Comparison of ENCODE assay signal across 26 cellular contexts in the genomic region with DNA sequence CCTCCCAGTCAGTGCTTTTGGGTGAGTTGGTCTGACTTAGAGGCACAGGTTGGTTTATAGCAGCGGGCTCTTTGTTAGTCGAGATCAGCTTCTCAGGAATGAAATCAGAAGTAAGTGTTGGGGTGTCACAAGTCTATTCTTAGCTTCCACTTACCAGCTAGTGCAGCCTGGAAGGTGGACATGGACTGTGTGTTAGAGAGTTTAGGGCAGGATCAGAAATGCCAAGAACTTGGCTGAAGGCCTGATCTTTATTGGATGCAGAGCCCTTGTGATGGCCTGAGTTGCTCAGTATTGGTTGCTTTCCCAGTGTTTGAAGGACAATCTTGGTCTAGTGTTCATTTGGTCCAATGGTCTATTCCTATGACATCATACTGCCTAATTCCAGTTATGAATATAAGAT.
DNase-seq lines count a peak whose midpoint lies in the region; ATAC-seq and TF ChIP-seq lines count a peak whose summit lies in the region.
"Had no signal": no experiment of that assay in that cellular context is flagged by ENCODE, and none has a peak within 500 bp of the region (broad histone marks: within the 10 kb centered on the region; RNA-seq: fewer than 3 reads in every experiment).

No MANE protein-coding gene starts in this region.

- no peaks in the 10 kb centered on the region for H3K36me3 Mint-ChIP-seq in CD8-positive, alpha-beta memory T cell
- H3K36me3 Mint-ChIP-seq: CD8-positive, alpha-beta T cell had no signal

- POLR2A ChIA-PET in CD8-positive, alpha-beta memory T cell (lab: Charles Lee), result no interaction called here

- ATAC-seq in Right ventricle myocardium inferior (peak; percentile 63), left ventricle myocardium superior (peak; percentile 90)
- ATAC-seq: CD8-positive, alpha-beta T cell; PC-3 had no signal

- H3K9me3 Mint-ChIP-seq in CD8-positive, alpha-beta memory T cell, result peaks cover 2 to 8% (median 3%) of the 10 kb centered on the region in 5 donors

- H3K27ac Mint-ChIP-seq in CD8-positive, alpha-beta memory T cell, result no peak overlapping the region
- H3K27ac Mint-ChIP-seq: B cell; CD8-positive, alpha-beta T cell had no signal

- CTCF ChIA-PET in CD8-positive, alpha-beta memory T cell (lab: Charles Lee), result no interaction called here

- H3K4me1 Mint-ChIP-seq in CD8-positive, alpha-beta memory T cell, result no peaks in the 10 kb centered on the region
- H3K4me1 Mint-ChIP-seq: B cell had no signal

- H3K27ac ChIP-seq in right atrium auricular region, result peak overlapping the region in 1 of 2 donors; percentile 65
- peak overlapping the region; percentile 78 to 84 for H3K27ac ChIP-seq in tibial artery
- H3K27ac ChIP-seq in CD8-positive, alpha-beta memory T cell (ENCODE audit: low read depth, low read length), result no peak overlapping the region
- H3K27ac ChIP-seq: 22Rv1, C4-2B, SJSA1 had no signal

- H3K9me3 ChIP-seq in right atrium auricular region (peaks cover 0 to 3% of the 10 kb centered on the region in 2 donors), tibial artery (no peaks in the 10 kb centered on the region)
- H3K9me3 ChIP-seq in CD8-positive, alpha-beta memory T cell (ENCODE audit: low read length), result no peaks in the 10 kb centered on the region
- H3K9me3 ChIP-seq: SJSA1 had no signal

- DNase-seq in Right ventricle myocardium inferior (ENCODE audit: missing footprints) (no peak), right atrium auricular region (ENCODE audit: low spot score) (no peak), fibroblast of peridontal ligament (ENCODE audit: extremely low read depth) (peak; percentile 52), left ventricle myocardium superior (no peak), tibial artery (no peak), glomerular visceral epithelial cell (ENCODE audit: extremely low spot score) (no peak)
- DNase-seq in CD8-positive, alpha-beta memory T cell, result no peak
- DNase-seq in activated T-cell treated with anti-CD3 and anti-CD28 coated beads, Interleukin-2, amount 50 U/mL, for 48 hours, result no peak
- DNase-seq: CD8-positive, alpha-beta T cell; DMS 273 treated with DMSO at 0.1 percent for 48 hours; DMS79; EL; GDM1; Karpas-422; NCI-H1105; NCI-H1436 treated with DMSO at 0.1 percent for 48 hours; NCI-H187 treated with DMSO at 0.1 percent for 48 hours; NCI-H2107; NCI-H446; NCI-H524 treated with DMSO at 0.1 percent for 48 hours; NCI-H774; PC-3 had no signal

- intact Hi-C loops in Right ventricle myocardium inferior (cut with DNase I) (no loop called here), left ventricle myocardium superior (cut with micrococcal nuclease) (no loop called here), tibial artery (cut with DNase I; ENCODE audit: low total_unique reads) (no loop called here)

- H3K4me3 ChIP-seq in right atrium auricular region (no peak overlapping the region), tibial artery (no peak overlapping the region)
- H3K4me3 ChIP-seq in CD8-positive, alpha-beta memory T cell (ENCODE audit: low read length), result no peak overlapping the region
- H3K4me3 ChIP-seq: SJSA1 had no signal

- peaks cover 0 to 5% of the 10 kb centered on the region in 2 donors for H3K4me1 ChIP-seq in right atrium auricular region
- peaks cover 0 to 60% (median 34%) of the 10 kb centered on the region in 4 donors for H3K4me1 ChIP-seq in tibial artery
- no peaks in the 10 kb centered on the region for H3K4me1 ChIP-seq in CD8-positive, alpha-beta memory T cell (ENCODE audit: insufficient read depth, low read length)
- H3K4me1 ChIP-seq: SJSA1 had no signal

- H3K36me3 ChIP-seq in right atrium auricular region (no peaks in the 10 kb centered on the region), tibial artery (no peaks in the 10 kb centered on the region)
- H3K36me3 ChIP-seq in CD8-positive, alpha-beta memory T cell (ENCODE audit: insufficient read depth, low read length), result no peaks in the 10 kb centered on the region
- H3K36me3 ChIP-seq: SJSA1 had no signal

- H3K4me3 Mint-ChIP-seq in CD8-positive, alpha-beta memory T cell, result no peak overlapping the region
- H3K4me3 Mint-ChIP-seq: B cell; CD8-positive, alpha-beta T cell had no signal

- H3K27me3 Mint-ChIP-seq in CD8-positive, alpha-beta memory T cell, result peaks cover 0 to 2% of the 10 kb centered on the region in 2 donors

- no peaks in the 10 kb centered on the region for H3K27me3 ChIP-seq in right atrium auricular region
- H3K27me3 ChIP-seq in tibial artery, result no peaks in the 10 kb centered on the region
- no peaks in the 10 kb centered on the region for H3K27me3 ChIP-seq in CD8-positive, alpha-beta memory T cell (ENCODE audit: insufficient read depth, low read length, poor library complexity, severe bottlenecking)
- H3K27me3 ChIP-seq: SJSA1 had no signal

- no peak for TF ChIP-seq CTCF in right atrium auricular region (IDR thresholded peaks at IDR 0.05)
- no peak for TF ChIP-seq CTCF in tibial artery (IDR thresholded peaks at IDR 0.05)
